ENCODE assay signal across 9 cellular contexts in genomic region chr3:61608072-61608471, GRCh38.
"Had no signal": no experiment of that assay in that cellular context is flagged by ENCODE, and none has a peak within 500 bp of the region (broad histone marks: within the 10 kb centered on the region; RNA-seq: fewer than 3 reads in every experiment).

No MANE protein-coding gene starts in this region.

- H3K27me3 Mint-ChIP-seq: IgD-negative memory B cell had no signal

- H3K4me1 Mint-ChIP-seq: IgD-negative memory B cell had no signal

- H3K9me3 Mint-ChIP-seq: GM23338 had no signal

- H3K9me3 ChIP-seq: HAP-1 had no signal

- H3K36me3 Mint-ChIP-seq: IgD-negative memory B cell had no signal

- H3K4me1 ChIP-seq: HAP-1 had no signal

- H3K27ac ChIP-seq: HL-60, KMS-11 had no signal

- H3K36me3 ChIP-seq: HAP-1 had no signal

- H2AFZ ChIP-seq: GM23338 had no signal

- H3K9ac ChIP-seq: KMS-11 had no signal

- H3K4me2 ChIP-seq: GM23338, KMS-11 had no signal

- DNase-seq: H7, KBM-7 had no signal

- H3K4me3 Mint-ChIP-seq: GM23338, IgD-negative memory B cell had no signal

- H3K27ac Mint-ChIP-seq: IgD-negative memory B cell had no signal

- ATAC-seq: GM23338, HCT116, HepG2 had no signal

- H3K4me3 ChIP-seq: GM23338, HAP-1 had no signal
